ENCODE assay signal across 1 cellular context in genomic region chr1:204589409-204590038, GRCh38.
TF ChIP-seq lines count a peak whose summit lies in the region.

No MANE protein-coding gene starts in this region.

TF ChIP-seq in IMR-90, 13 proteins besides CTCF, POLR2A, EP300 and RAD21 (continued from another document):
- no peak for TF ChIP-seq ELK1 (IDR thresholded peaks at IDR 0.05; ENCODE audit: borderline replicate concordance, low read depth, low read length)
- TF ChIP-seq CHD1 (IDR thresholded peaks at IDR 0.05; ENCODE audit: low read depth, low read length), result no peak
- no peak for TF ChIP-seq RCOR1 (IDR thresholded peaks at IDR 0.05; ENCODE audit: insufficient replicate concordance, low read length)
